Comparison of ENCODE assay signal across 14 cellular contexts in the genomic region with DNA sequence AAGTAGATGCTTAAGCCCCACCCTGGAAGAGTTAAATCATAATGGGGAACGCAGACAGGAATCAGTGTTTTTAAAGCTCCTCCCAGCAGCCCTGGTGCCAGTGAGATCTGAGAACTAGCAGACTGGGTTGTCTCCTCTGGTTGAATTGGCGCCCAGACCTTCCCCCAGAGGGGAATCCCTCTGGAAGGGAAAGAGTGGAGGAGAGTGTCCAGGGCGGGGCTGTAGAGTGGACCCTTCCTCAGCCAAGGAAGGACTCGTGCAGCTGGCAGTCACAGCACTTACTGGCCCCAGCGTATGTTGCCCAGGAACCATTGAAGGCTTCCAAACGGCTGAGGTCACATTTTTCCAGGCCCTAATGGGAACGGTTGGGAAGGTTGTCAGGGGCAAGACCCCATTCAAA.
A peak's percentile ranks its signal among the peaks of the same experiment; 100 is the strongest.
DNase-seq lines count a peak whose midpoint lies in the region; ATAC-seq, FAIRE-seq and TF ChIP-seq lines count a peak whose summit lies in the region.
"Had no signal": no experiment of that assay in that cellular context is flagged by ENCODE, and none has a peak within 500 bp of the region (broad histone marks: within the 10 kb centered on the region; RNA-seq: fewer than 3 reads in every experiment).

No MANE protein-coding gene starts in this region.

- H3K9me3 ChIP-seq in astrocyte (ENCODE audit: insufficient read depth, low read depth, low read length), result no peaks in the 10 kb centered on the region
- no peaks in the 10 kb centered on the region for H3K9me3 ChIP-seq in left lung

- DNase-seq in GM03348 (ENCODE audit: low spot score), result peak; percentile 26
- no peak for DNase-seq in astrocyte (ENCODE audit: low read depth)
- peak in 1 of 2 donors; percentile 45 for DNase-seq in left lung
- no peak for DNase-seq in sciatic nerve (ENCODE audit: low spot score)
- no peak for DNase-seq in kidney glomerular epithelial cell (lab: John Stamatoyannopoulos, UW)
- no peak for DNase-seq in SW480 (ENCODE audit: low spot score)
- no peak for DNase-seq in ACHN
- DNase-seq: activated gamma-delta T cell treated with Interleukin-2 at 50 U/mL for 16 hours, MM.1S, NCI-H2029, NCI-H526 treated with DMSO at 0.1 percent for 48 hours, T-helper 17 cell had no signal

- no peaks in the 10 kb centered on the region for H3K27me3 Mint-ChIP-seq in astrocyte (ENCODE audit: low read depth, unreplicated experiment)

- TF ChIP-seq CTCF in astrocyte (IDR thresholded peaks at IDR 0.05; ENCODE audit: insufficient read depth, low read depth, low read length), result no peak
- no peak for TF ChIP-seq CTCF in left lung (IDR thresholded peaks at IDR 0.05)

- no peaks in the 10 kb centered on the region for H3K79me2 ChIP-seq in astrocyte (ENCODE audit: insufficient read depth, low read length)

- H3K4me1 Mint-ChIP-seq in astrocyte (ENCODE audit: low read depth, unreplicated experiment), result peaks cover 29% of the 10 kb centered on the region

- peak overlapping the region; percentile 84 for H3K27ac Mint-ChIP-seq in astrocyte (ENCODE audit: unreplicated experiment)
- H3K27ac Mint-ChIP-seq: T-helper 17 cell had no signal

- peak; percentile 19 for ATAC-seq in left lung
- ATAC-seq in sciatic nerve, result peak; percentile 76
- ATAC-seq in GM18909 (IDR thresholded peaks at IDR 0.05; ENCODE audit: poor library complexity, unreplicated experiment), result no peak
- ATAC-seq: activated CD4-positive, CD25-positive, alpha-beta regulatory T cell treated with anti-CD3 and anti-CD28 coated beads, Interleukin-2, amount 50 U/mL, for 24 hours; T-helper 17 cell had no signal

- H3K36me3 Mint-ChIP-seq in astrocyte (ENCODE audit: low read depth, unreplicated experiment), result peaks cover 9% of the 10 kb centered on the region

- H3K27me3 ChIP-seq in astrocyte (ENCODE audit: insufficient read depth, low read length) (no peaks in the 10 kb centered on the region), left lung (no peaks in the 10 kb centered on the region)

- H3K9ac ChIP-seq in astrocyte (ENCODE audit: low read length), result no peak overlapping the region

- intact Hi-C loops in left lung (cut with DNase I) (no loop called here), sciatic nerve (cut with DNase I) (no loop called here)

- H3K36me3 ChIP-seq in astrocyte (ENCODE audit: insufficient read depth, low read length) (no peaks in the 10 kb centered on the region), left lung (no peaks in the 10 kb centered on the region)

- no peak overlapping the region for H3K4me3 Mint-ChIP-seq in astrocyte (ENCODE audit: unreplicated experiment)
- H3K4me3 Mint-ChIP-seq: T-helper 17 cell had no signal

- FAIRE-seq in astrocyte (lab: Jason Lieb, UNC), result no peak

- peaks cover 23% of the 10 kb centered on the region for H3K4me1 ChIP-seq in astrocyte (ENCODE audit: insufficient read depth, low read length)
- peaks cover 9 to 26% of the 10 kb centered on the region in 2 donors for H3K4me1 ChIP-seq in left lung

- in situ Hi-C loops in ACHN (cut with HindIII; ENCODE audit: low pct_ligation_motif_present, low pct_unique_long_range_greater_than_20kb, low sequenced_read_pairs), result no loop called here

- H2AFZ ChIP-seq in astrocyte (ENCODE audit: low read depth, low read length), result no peak overlapping the region

- H4K20me1 ChIP-seq in astrocyte (ENCODE audit: insufficient read depth, low read length), result no peaks in the 10 kb centered on the region

- H3K4me3 ChIP-seq in astrocyte (ENCODE audit: insufficient read depth, low read depth, low read length) (no peak overlapping the region), left lung (no peak overlapping the region)

- H3K9me3 Mint-ChIP-seq in astrocyte (ENCODE audit: unreplicated experiment), result no peaks in the 10 kb centered on the region

- H3K27ac ChIP-seq in astrocyte (ENCODE audit: low read depth, low read length) (no peak overlapping the region), left lung (no peak overlapping the region)

- H3K4me2 ChIP-seq in astrocyte (ENCODE audit: low read length), result peak overlapping the region; percentile 51
